8 cellular contexts compared by ENCODE assay signal in genomic region chr6:164109770-164110140, GRCh38.
DNase-seq lines count a peak whose midpoint lies in the region; ATAC-seq and TF ChIP-seq lines count a peak whose summit lies in the region.

No MANE protein-coding gene starts in this region.

- peak; percentile 52 for TF ChIP-seq RAD21 in HCT116 (IDR thresholded peaks at IDR 0.05; ENCODE audit: low read depth)

- H2AFZ ChIP-seq in HCT116 (ENCODE audit: low read depth, low read length, poor library complexity, severe bottlenecking) (no peak overlapping the region), SU-DHL-6 (ENCODE audit: low read depth, low read length, severe bottlenecking) (no peak overlapping the region)

- no peak overlapping the region for H3K4me3 Mint-ChIP-seq in activated T-cell treated with anti-CD3 and anti-CD28 coated beads, Interleukin-2, amount 50 U/mL, for 24 hours

- H3F3A ChIP-seq in SU-DHL-6 (ENCODE audit: insufficient read depth): no peaks in the 10 kb centered on the region

- no TSS peak for BruUV-seq in HCT116 (replicated peaks; lab: Mats Ljungman, UMichigan)

- no peaks in the 10 kb centered on the region for H3K36me3 ChIP-seq in HCT116 (ENCODE audit: control insufficient read depth in 1 of 2, insufficient read depth in 2 of 2, low read length in 2 of 2)
- H3K36me3 ChIP-seq in SU-DHL-6 (ENCODE audit: low read length): no peaks in the 10 kb centered on the region

- peaks cover 0 to 4% of the 10 kb centered on the region in 2 experiments; a peak in 1 of 4 replicates for H3K9me3 ChIP-seq in HCT116 (ENCODE audit: control insufficient read depth in 1 of 2, insufficient read depth in 1 of 2, low read depth in 1 of 2, low read length in 2 of 2)
- H3K9me3 ChIP-seq in SU-DHL-6 (ENCODE audit: insufficient read depth, low read length): no peaks in the 10 kb centered on the region

- H3K27me3 Mint-ChIP-seq in activated T-cell treated with anti-CD3 and anti-CD28 coated beads, Interleukin-2, amount 50 U/mL, for 24 hours: peaks cover 47% of the 10 kb centered on the region

- H3K4me1 Mint-ChIP-seq in activated T-cell treated with anti-CD3 and anti-CD28 coated beads, Interleukin-2, amount 50 U/mL, for 24 hours (ENCODE audit: low read depth): peaks cover 2% of the 10 kb centered on the region

- H3K4me2 ChIP-seq in HCT116 (ENCODE audit: low read length) (0 out of 2 replicates have a peak overlapping the region, but pooled peaks have one; percentile 14), SU-DHL-6 (ENCODE audit: low read depth, low read length, poor library complexity, severe bottlenecking) (no peak overlapping the region)

- no peaks in the 10 kb centered on the region for H4K20me1 ChIP-seq in HCT116 (ENCODE audit: insufficient read depth)
- H4K20me1 ChIP-seq in SU-DHL-6 (ENCODE audit: low read depth, low read length): no peaks in the 10 kb centered on the region

- DNase-seq in HCT116 (ENCODE audit: low read depth, low spot score) (no peak), Right ventricle myocardium superior (peak; percentile 76), NCI-H2196 (lab: John Stamatoyannopoulos, UW; ENCODE audit: unreplicated experiment) (no peak)
- no peak for DNase-seq in activated T-cell treated with anti-CD3 and anti-CD28 coated beads, Interleukin-2, amount 50 U/mL, for 24 hours

- no peak overlapping the region for H3K27ac ChIP-seq in HCT116 (ENCODE audit: low read depth, low read length)
- no peak overlapping the region for H3K27ac ChIP-seq in SU-DHL-6 (ENCODE audit: low read depth, low read length)
- peak overlapping the region in 11 of 21 experiments; percentile 1 to 66 (median 41) for H3K27ac ChIP-seq in skin epidermis

- no peak overlapping the region for H3K9ac ChIP-seq in HCT116 (ENCODE audit: low read length)
- H3K9ac ChIP-seq in SU-DHL-6 (ENCODE audit: low read length): no peak overlapping the region

- RAD21 ChIA-PET in HCT116 (lab: Charles Lee; ENCODE audit: low non-redundant PET in 1 of 2, low total read pairs in 2 of 2, uncharacterized antibody in 2 of 2, unreplicated experiment in 2 of 2): interaction anchor here in 1 of 2 experiments (0.7 kb wide), 1 partner anchor 1145 kb away, joined by 3 read pairs; no protein-coding TSS in a partner anchor

- TF ChIP-seq CTCF in HCT116 (IDR thresholded peaks at IDR 0.05 in 2 of 3, conservative IDR thresholded peaks at IDR 0.05 in 1 of 3; ENCODE audit: borderline replicate concordance in 1 of 3, insufficient read depth in 1 of 3, low read depth in 2 of 3, low read length in 2 of 3): peak; percentile 16 to 44 (median 38); a peak in 4 of 6 replicates
- peak; percentile 29 for TF ChIP-seq CTCF in SU-DHL-6 (IDR thresholded peaks at IDR 0.05; ENCODE audit: insufficient read depth, low read length, poor library complexity, severe bottlenecking)

- ATAC-seq in HCT116 (peak; percentile 58; the same call in 1 of the 2 replicates), Right ventricle myocardium superior (ENCODE audit: poor library complexity) (peak; percentile 33), GM21576 (IDR thresholded peaks at IDR 0.05; ENCODE audit: unreplicated experiment) (no peak), GM21737 (IDR thresholded peaks at IDR 0.05; ENCODE audit: unreplicated experiment) (no peak)

- H3K79me2 ChIP-seq in HCT116 (ENCODE audit: insufficient read depth, low read length) (no peaks in the 10 kb centered on the region), SU-DHL-6 (ENCODE audit: insufficient read depth, low read length) (no peaks in the 10 kb centered on the region)

- H3K9me2 ChIP-seq in HCT116 (ENCODE audit: insufficient read depth) (no peaks in the 10 kb centered on the region), SU-DHL-6 (replicated peaks; ENCODE audit: insufficient read depth, low read length) (no peaks in the 10 kb centered on the region)

- TF ChIP-seq POLR2A in HCT116 (IDR thresholded peaks at IDR 0.05; ENCODE audit: borderline replicate concordance, extremely low read depth, insufficient read depth, insufficient read length): no peak

- H3K27me3 ChIP-seq in HCT116 (ENCODE audit: insufficient read depth, low read length) (no peaks in the 10 kb centered on the region), SU-DHL-6 (ENCODE audit: low read length) (no peaks in the 10 kb centered on the region)

- intact Hi-C loops in HCT116 (cut with micrococcal nuclease) (loop anchor here (5.0 kb wide), 3 partner anchors 682 to 927 kb away; partner anchors contain the start of gene QKI), Right ventricle myocardium superior (cut with DNase I) (loop anchor here (5.0 kb wide), 2 partner anchors 687 to 927 kb away; no protein-coding TSS in a partner anchor)

- H3K27ac Mint-ChIP-seq in activated T-cell treated with anti-CD3 and anti-CD28 coated beads, Interleukin-2, amount 50 U/mL, for 24 hours: no peak overlapping the region

- CTCF ChIA-PET in HCT116 (lab: Charles Lee): interaction anchor here (0.9 kb wide), 1 partner anchor 18 kb away, joined by 3 read pairs; no protein-coding TSS in a partner anchor

- H3K36me3 Mint-ChIP-seq in activated T-cell treated with anti-CD3 and anti-CD28 coated beads, Interleukin-2, amount 50 U/mL, for 24 hours (ENCODE audit: low read depth): no peaks in the 10 kb centered on the region

- H3K9me3 Mint-ChIP-seq in activated T-cell treated with anti-CD3 and anti-CD28 coated beads, Interleukin-2, amount 50 U/mL, for 24 hours: peaks cover 3% of the 10 kb centered on the region

- H3K4me3 ChIP-seq in HCT116 (replicated peaks in 1 of 2; ENCODE audit: low read depth in 1 of 2, low read length in 2 of 2) (no peak overlapping the region), SU-DHL-6 (ENCODE audit: insufficient read depth, low read length, poor library complexity, severe bottlenecking) (no peak overlapping the region), skin epidermis (no peak overlapping the region)

- no peaks in the 10 kb centered on the region; a peak in 1 of 4 replicates for H3K4me1 ChIP-seq in HCT116 (ENCODE audit: control insufficient read depth in 1 of 2, insufficient read depth in 2 of 2, low read length in 2 of 2)

- POLR2A ChIA-PET in HCT116 (lab: Charles Lee): no interaction called here

TF ChIP-seq in HCT116, 20 proteins besides CTCF, POLR2A, EP300 and RAD21:
- TF ChIP-seq CEBPB (IDR thresholded peaks at IDR 0.05; ENCODE audit: low read depth) (no peak), SRF (IDR thresholded peaks at IDR 0.05; ENCODE audit: low read depth) (no peak), EZH2phosphoT487 (IDR thresholded peaks at IDR 0.05; ENCODE audit: borderline replicate concordance) (no peak), YY1 (IDR thresholded peaks at IDR 0.05; ENCODE audit: extremely low read depth, insufficient replicate concordance, low read depth, low read length) (no peak), SP1 (IDR thresholded peaks at IDR 0.05; ENCODE audit: low read depth) (no peak), ZBTB33 (IDR thresholded peaks at IDR 0.05; ENCODE audit: extremely low read depth, insufficient replicate concordance, low read length) (no peak)
TF ChIP-seq in HCT116: peak in this region for 0.

Comparison
In these comparisons a context has a peak if more than half of its experiments do, and no peak if none do; other contexts are left out.
1. ATAC-seq: peak in HCT116 (single experiment) and Right ventricle myocardium superior (single experiment); none in GM21576 (single experiment) and GM21737 (single experiment).
2. H3K27ac ChIP-seq: peak in skin epidermis (11 of 21); none in HCT116 (single experiment) and SU-DHL-6 (single experiment).